8 cellular contexts compared by ENCODE assay signal in genomic region chr17:81342700-81343070, GRCh38. TPM values are rescaled to one million over a fixed set of nuclear protein-coding genes. Genes with fewer than 3 reads are reported as not detected.
DNase-seq lines count a peak whose midpoint lies in the region; ATAC-seq and TF ChIP-seq lines count a peak whose summit lies in the region.

No MANE protein-coding gene starts in this region.

- H3K4ac ChIP-seq in H9 (ENCODE audit: low read depth, low read length) = no peak overlapping the region

- peak overlapping the region in 1 of 3 experiments; percentile 23; a peak in 2 of 7 replicates for H3K27ac Mint-ChIP-seq in H9

- no peak overlapping the region for H3K56ac ChIP-seq in H9 (ENCODE audit: insufficient read length, low read depth, low read length)

- peak overlapping the region; percentile 54 for H3K4me3 ChIP-seq in iPS-15b (ENCODE audit: low read depth, low read length)
- H3K4me3 ChIP-seq in skeletal muscle satellite cell (ENCODE audit: low read length) = peak overlapping the region; percentile 99

- TF ChIP-seq CTCF in H9 (conservative IDR thresholded peaks at IDR 0.05) = no peak

- no peaks in the 10 kb centered on the region for H3K36me3 Mint-ChIP-seq in H9 (ENCODE audit: insufficient read depth in 1 of 3, low read depth in 3 of 3)

- H3K27ac ChIP-seq in H9 (ENCODE audit: insufficient read length, low read depth, low read length) (no peak overlapping the region), angular gyrus (ENCODE audit: low read depth, low read length) (peak overlapping the region; percentile 86)

- no peak overlapping the region for H3T11ph ChIP-seq in H9 (ENCODE audit: low read length)

- H3K9me3 Mint-ChIP-seq in H9 = no peaks in the 10 kb centered on the region

- no peak overlapping the region for H4K91ac ChIP-seq in H9 (ENCODE audit: insufficient read length, low read depth, low read length)

- H3K79me1 ChIP-seq in H9 (ENCODE audit: insufficient read depth, low read depth, low read length, poor library complexity, severe bottlenecking) = no peaks in the 10 kb centered on the region

- no peak overlapping the region for H2AK5ac ChIP-seq in H9 (ENCODE audit: insufficient read length, low read length)

- no peaks in the 10 kb centered on the region for H4K20me1 ChIP-seq in H9 (ENCODE audit: control insufficient read depth, insufficient read depth, insufficient read length)

- no peak overlapping the region for H3K9ac ChIP-seq in H9 (ENCODE audit: extremely low read depth, insufficient read length, low read length)
- H3K9ac ChIP-seq in iPS-15b (ENCODE audit: low read depth, low read length) = no peak overlapping the region
- H3K9ac ChIP-seq in skeletal muscle satellite cell (ENCODE audit: low read depth, low read length) = peak overlapping the region; percentile 91

- DNase-seq in H9 = peak; percentile 70
- DNase-seq in NCI-H510A (lab: John Stamatoyannopoulos, UW) = no peak
- no peak for DNase-seq in NCI-H2107 treated with DMSO at 0.1 percent for 48 hours (lab: John Stamatoyannopoulos, UW; ENCODE audit: unreplicated experiment)

- no peak overlapping the region for H3K23ac ChIP-seq in H9 (ENCODE audit: insufficient read length, low read depth, low read length)

- no CpG with 5 or more reads among the region's 35 CpGs for WGBS in H9 (ENCODE audit: extremely low coverage, insufficient read length, low lambda C conversion rate)

- H3K23me2 ChIP-seq in H9 (ENCODE audit: insufficient read length, low read depth, low read length, poor library complexity, severe bottlenecking) = peaks cover 24% of the 10 kb centered on the region

- H2AFZ ChIP-seq in H9 (ENCODE audit: low read length) = no peak overlapping the region

- H3K18ac ChIP-seq in H9 (ENCODE audit: insufficient read length, low read depth, low read length) = no peak overlapping the region

- no peaks in the 10 kb centered on the region; the same call in 1 of the 2 replicates for H3K4me1 ChIP-seq in H9 (ENCODE audit: insufficient read depth, low read length)
- H3K4me1 ChIP-seq in iPS-15b (ENCODE audit: control insufficient read depth, insufficient read depth, low read length) = peaks cover 8% of the 10 kb centered on the region
- H3K4me1 ChIP-seq in skeletal muscle satellite cell (ENCODE audit: control insufficient read depth, insufficient read depth, low read length) = peaks cover 35% of the 10 kb centered on the region

- peak overlapping the region; percentile 78 to 86 for H3K4me3 Mint-ChIP-seq in H9

- H3K4me2 ChIP-seq in H9 (ENCODE audit: insufficient read depth, insufficient read length, low read length) (peak overlapping the region; percentile 34), skeletal muscle satellite cell (ENCODE audit: low read length) (peak overlapping the region; percentile 97)

- peaks cover 78% of the 10 kb centered on the region for H3K27me3 Mint-ChIP-seq in H9 (ENCODE audit: low read depth)

- H4K5ac ChIP-seq in H9 (ENCODE audit: insufficient read length, low read depth, low read length) = no peak overlapping the region

- no peaks in the 10 kb centered on the region for H3K36me3 ChIP-seq in iPS-15b (ENCODE audit: control insufficient read depth, insufficient read depth, low read length)
- H3K36me3 ChIP-seq in skeletal muscle satellite cell (ENCODE audit: insufficient read depth, low read length) = no peaks in the 10 kb centered on the region

- H3K4me1 Mint-ChIP-seq in H9 = peaks cover 28 to 48% of the 10 kb centered on the region in 2 experiments

- ATAC-seq in GM21526 (IDR thresholded peaks at IDR 0.05; ENCODE audit: low FRiP score, unreplicated experiment) (no peak), HG03571 (IDR thresholded peaks at IDR 0.05; ENCODE audit: unreplicated experiment) (no peak)

- H4K8ac ChIP-seq in H9 (replicated peaks; ENCODE audit: insufficient read length, low read depth, low read length) = no peak overlapping the region

- no peak overlapping the region for H2BK120ac ChIP-seq in H9 (ENCODE audit: low read depth, low read length, poor library complexity, severe bottlenecking)

- H3K79me2 ChIP-seq in H9 (ENCODE audit: insufficient read depth, low read length) = no peaks in the 10 kb centered on the region

- H2BK15ac ChIP-seq in H9 (ENCODE audit: low read depth, low read length) = no peak overlapping the region

- H2BK12ac ChIP-seq in H9 (ENCODE audit: insufficient read length, low read depth, low read length) = no peak overlapping the region

- no peak overlapping the region for H2BK5ac ChIP-seq in H9 (ENCODE audit: insufficient read length, low read length)

- H2BK20ac ChIP-seq in H9 (ENCODE audit: low read depth, low read length, poor library complexity, severe bottlenecking) = no peak overlapping the region

- H3K14ac ChIP-seq in H9 (ENCODE audit: insufficient read depth, low read length) = peak overlapping the region; percentile 14; the same call in 1 of the 2 replicates

- H3K27me3 ChIP-seq in H9 (ENCODE audit: insufficient read depth, low read length) (peaks cover 42% of the 10 kb centered on the region), iPS-15b (ENCODE audit: control insufficient read depth, insufficient read depth, low read length) (peaks cover 54% of the 10 kb centered on the region), skeletal muscle satellite cell (ENCODE audit: control insufficient read depth, insufficient read depth, low read length) (no peaks in the 10 kb centered on the region)

- no peaks in the 10 kb centered on the region for H3K9me3 ChIP-seq in H9 (ENCODE audit: control insufficient read depth, low read depth, low read length)
- no peaks in the 10 kb centered on the region for H3K9me3 ChIP-seq in iPS-15b (ENCODE audit: control insufficient read depth, insufficient read depth, low read length)
- H3K9me3 ChIP-seq in skeletal muscle satellite cell (replicated peaks; ENCODE audit: low read length) = no peaks in the 10 kb centered on the region

RNA-seq across cellular contexts. Expression of gene SLC38A10, which starts 47.6 kb away (rescaled TPM):
- 43.2 and 43.8 TPM in 2 replicates for total RNA-seq in H9 (2021)
- 46.7 and 58.1 TPM in 2 replicates for total RNA-seq in skeletal muscle satellite cell (2012; rRNA removed)

RNA-seq across cellular contexts. Expression of gene BAHCC1, which starts 52.6 kb away (rescaled TPM):
- total RNA-seq in H9 (2021) = 1.7 and 3.1 TPM in 2 replicates
- total RNA-seq in skeletal muscle satellite cell (2012; rRNA removed) = 7.9 and 8.3 TPM in 2 replicates
